Comparison of ENCODE assay signal across 1 cellular context in genomic region chr1:197156692-197157091, GRCh38.
TF ChIP-seq lines count a peak whose summit lies in the region.

No MANE protein-coding gene starts in this region.

TF ChIP-seq in HepG2, 621 proteins besides CTCF, POLR2A, EP300 and RAD21:
- TF ChIP-seq TBL1XR1 (IDR thresholded peaks at IDR 0.05; ENCODE audit: borderline replicate concordance, low read length, partially characterized antibody): no peak
- peak; percentile 25; the same call in 1 of the 2 replicates for TF ChIP-seq STAG1 (CRISPR knock-in tag; IDR thresholded peaks at IDR 0.05)
